Comparison of ENCODE assay signal across 1 cellular context in the genomic region with DNA sequence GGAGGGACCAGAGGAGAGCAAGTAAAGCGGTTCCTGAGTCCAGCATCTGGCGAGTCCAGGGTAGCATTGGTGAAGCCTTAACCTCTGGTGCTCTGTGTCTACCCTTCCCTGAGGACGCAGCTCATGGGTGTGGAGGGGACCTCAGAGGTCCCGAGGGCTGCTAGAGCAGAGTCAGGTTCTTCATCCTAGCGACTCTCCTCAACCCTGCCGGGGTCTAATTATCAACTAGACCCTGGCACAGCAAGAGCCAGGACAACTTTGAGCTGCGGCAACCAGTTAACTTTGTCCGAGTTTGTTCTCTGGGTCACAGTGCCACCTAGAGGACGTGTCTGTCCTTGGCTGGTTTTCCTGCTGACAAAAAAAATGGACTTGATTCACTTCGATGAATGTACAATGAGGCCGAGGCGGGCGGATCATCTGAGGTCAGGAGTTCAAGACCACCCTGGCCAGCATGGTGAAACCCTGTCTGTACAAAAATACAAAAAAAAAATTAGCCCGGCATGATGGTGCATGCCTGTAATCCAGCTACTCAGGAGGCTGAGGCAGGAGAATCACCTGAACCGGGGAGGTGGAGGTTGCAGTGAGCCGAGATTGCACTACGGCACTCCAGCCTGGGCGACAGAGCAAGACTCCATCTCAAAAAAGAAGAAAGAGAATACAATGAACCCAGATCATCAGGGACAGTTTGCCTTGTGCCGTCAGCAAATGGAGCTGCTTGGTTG.
A peak's percentile ranks its signal among the peaks of the same experiment; 100 is the strongest.
TF ChIP-seq lines count a peak whose summit lies in the region.

No MANE protein-coding gene starts in this region.

TF ChIP-seq in HepG2, 621 proteins besides CTCF, POLR2A, EP300 and RAD21 (continued from another document):
- TF ChIP-seq ZNF33A (CRISPR knock-in tag; IDR thresholded peaks at IDR 0.05; ENCODE audit: borderline replicate concordance) (no peak), KMT2A (CRISPR knock-in tag; IDR thresholded peaks at IDR 0.05) (0 out of 2 replicates have a peak, but pooled peaks have one; percentile 44), ZNF350 (CRISPR knock-in tag; IDR thresholded peaks at IDR 0.05; ENCODE audit: borderline replicate concordance, low read depth) (peak; percentile 40; the same call in 1 of the 2 replicates), THAP11 (CRISPR knock-in tag; IDR thresholded peaks at IDR 0.05) (0 out of 2 replicates have a peak, but pooled peaks have one; percentile 30), FOXA1 (IDR thresholded peaks at IDR 0.05) (no peak), FOXA1 (CRISPR knock-in tag; IDR thresholded peaks at IDR 0.05) (0 out of 2 replicates have a peak, but pooled peaks have one; percentile 13), RXRB (CRISPR knock-in tag; IDR thresholded peaks at IDR 0.05; ENCODE audit: borderline replicate concordance) (peak; percentile 49; the same call in 1 of the 2 replicates)
